Comparison of ENCODE assay signal across 9 cellular contexts in the genomic region with DNA sequence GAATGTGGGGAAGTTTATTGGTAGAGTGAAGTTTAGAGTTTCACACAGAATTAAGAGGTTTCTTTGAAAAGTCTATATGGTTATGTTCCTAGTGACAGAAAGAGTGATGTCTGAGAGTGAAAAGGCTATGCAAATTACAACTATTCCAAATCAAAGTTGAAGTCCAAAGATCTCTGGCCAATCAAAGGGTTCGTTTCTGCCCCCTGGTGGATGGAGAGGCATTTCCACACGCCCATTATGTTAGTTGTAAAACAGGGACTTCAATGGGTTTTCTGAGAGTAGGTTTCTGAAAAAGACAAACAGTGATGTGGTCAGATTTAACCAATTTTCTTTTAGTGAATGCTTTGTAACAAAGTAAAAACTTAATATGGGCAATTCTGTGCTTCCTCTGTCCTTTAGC.
DNase-seq lines count a peak whose midpoint lies in the region; ATAC-seq, FAIRE-seq and TF ChIP-seq lines count a peak whose summit lies in the region.
"Had no signal": no experiment of that assay in that cellular context is flagged by ENCODE, and none has a peak within 500 bp of the region (broad histone marks: within the 10 kb centered on the region; RNA-seq: fewer than 3 reads in every experiment).

No MANE protein-coding gene starts in this region.

- FAIRE-seq in bronchial epithelial cell (lab: Jason Lieb, UNC): no peak

- H3K4me1 ChIP-seq in prostate gland (replicated peaks) (no peaks in the 10 kb centered on the region), gastrocnemius medialis (no peaks in the 10 kb centered on the region)
- H3K4me1 ChIP-seq: SJSA1 had no signal

- H3K36me3 ChIP-seq in bronchial epithelial cell (ENCODE audit: control insufficient read depth, insufficient read depth, low read length) (no peaks in the 10 kb centered on the region), prostate gland (no peaks in the 10 kb centered on the region), gastrocnemius medialis (no peaks in the 10 kb centered on the region)
- H3K36me3 ChIP-seq: SJSA1 had no signal

- H3K9me3 ChIP-seq in prostate gland (no peaks in the 10 kb centered on the region), gastrocnemius medialis (no peaks in the 10 kb centered on the region)
- H3K9me3 ChIP-seq: SJSA1 had no signal

- H3K27ac ChIP-seq in prostate gland (no peak overlapping the region), gastrocnemius medialis (no peak overlapping the region)
- H3K27ac ChIP-seq: SJSA1 had no signal

- H3K27me3 ChIP-seq in bronchial epithelial cell (ENCODE audit: control insufficient read depth, insufficient read depth, low read length) (no peaks in the 10 kb centered on the region), prostate gland (replicated peaks; ENCODE audit: insufficient read depth) (no peaks in the 10 kb centered on the region), gastrocnemius medialis (peaks cover 0 to 4% (median 0%) of the 10 kb centered on the region in 3 donors)
- H3K27me3 ChIP-seq: SJSA1 had no signal

- TF ChIP-seq POLR2A in prostate gland (IDR thresholded peaks at IDR 0.05) (no peak), gastrocnemius medialis (IDR thresholded peaks at IDR 0.05) (no peak)

- 25% methylated on average over 2 of the region's 2 CpGs for WGBS in prostate gland

- TF ChIP-seq CTCF in bronchial epithelial cell (IDR thresholded peaks at IDR 0.05; ENCODE audit: insufficient read depth, low read length, severe bottlenecking) (peak; percentile 34), prostate gland (IDR thresholded peaks at IDR 0.05) (peak in 3 of 4 experiments; percentile 17 to 50 (median 50)), gastrocnemius medialis (IDR thresholded peaks at IDR 0.05 in 4 of 5, conservative IDR thresholded peaks at IDR 0.05 in 1 of 5) (no peak)

- intact Hi-C loops in prostate gland (cut with DNase I) (no loop called here), gastrocnemius medialis (cut with DNase I; ENCODE audit: low total_unique reads) (no loop called here)

- DNase-seq in DMS153 treated with DMSO at 0.1 percent for 48 hours (lab: John Stamatoyannopoulos, UW; ENCODE audit: unreplicated experiment) (peak; percentile 34), Kasumi-1 (lab: John Stamatoyannopoulos, UW) (peak; percentile 20 to 46), bronchial epithelial cell (ENCODE audit: low read depth) (peak; percentile 17), prostate gland (ENCODE audit: low spot score) (no peak), gastrocnemius medialis (no peak)

- H3K4me3 ChIP-seq in bronchial epithelial cell (ENCODE audit: low read depth, low read length): no peak overlapping the region
- no peak overlapping the region for H3K4me3 ChIP-seq in prostate gland
- no peak overlapping the region for H3K4me3 ChIP-seq in gastrocnemius medialis
- H3K4me3 ChIP-seq: SJSA1 had no signal

- ATAC-seq in GM18907 (IDR thresholded peaks at IDR 0.05; ENCODE audit: unreplicated experiment): peak; percentile 68
- no peak for ATAC-seq in gastrocnemius medialis
- ATAC-seq in HG03108 (IDR thresholded peaks at IDR 0.05; ENCODE audit: unreplicated experiment): no peak
- no peak for ATAC-seq in HG02798 (IDR thresholded peaks at IDR 0.05; ENCODE audit: poor library complexity, unreplicated experiment)

- in situ Hi-C loops in gastrocnemius medialis (cut with MboI; ENCODE audit: low sequenced_read_pairs in 4 of 4): no loop called here

Comparison
In these comparisons a context has a peak if more than half of its experiments do, and no peak if none do; other contexts are left out.
1. DNase-seq: peak in DMS153 treated with DMSO at 0.1 percent for 48 hours (single experiment), Kasumi-1 (2 of 2) and bronchial epithelial cell (single experiment); none in prostate gland (single experiment) and gastrocnemius medialis (0 of 2).
2. CTCF ChIP-seq: peak in bronchial epithelial cell (single experiment) and prostate gland (3 of 4); none in gastrocnemius medialis (0 of 5).